Comparison of ENCODE assay signal across 13 cellular contexts in genomic region chr6:81938991-81939773, GRCh38.
DNase-seq lines count a peak whose midpoint lies in the region; ATAC-seq and TF ChIP-seq lines count a peak whose summit lies in the region.
"Had no signal": no experiment of that assay in that cellular context is flagged by ENCODE, and none has a peak within 500 bp of the region (broad histone marks: within the 10 kb centered on the region; RNA-seq: fewer than 3 reads in every experiment).

No MANE protein-coding gene starts in this region.

- H3K9me3 Mint-ChIP-seq in osteocyte (ENCODE audit: unreplicated experiment), result no peaks in the 10 kb centered on the region
- H3K9me3 Mint-ChIP-seq in stimulated activated naive CD8-positive, alpha-beta T cell treated with anti-CD3 and anti-CD28 coated beads, Interleukin-15, amount 100 ng/mL, for 72 hours, result peaks cover 3 to 5% of the 10 kb centered on the region in 2 donors
- H3K9me3 Mint-ChIP-seq: CD4-positive, alpha-beta T cell; T-helper 2 cell treated with Interferon-gamma antibody and Interleukin-4, amounts not matched to agents 5 μg/mL and 100 μg/mL, for 36 hours had no signal

- H3K4me3 Mint-ChIP-seq in osteocyte (ENCODE audit: unreplicated experiment), result no peak overlapping the region
- no peak overlapping the region for H3K4me3 Mint-ChIP-seq in stimulated activated naive CD8-positive, alpha-beta T cell treated with anti-CD3 and anti-CD28 coated beads, Interleukin-15, amount 100 ng/mL, for 72 hours
- H3K4me3 Mint-ChIP-seq: CD4-positive, alpha-beta T cell; T-helper 2 cell treated with Interferon-gamma antibody and Interleukin-4, amounts not matched to agents 5 μg/mL and 100 μg/mL, for 36 hours had no signal

- H3K4me1 ChIP-seq in GM23248 (ENCODE audit: insufficient read depth) (peaks cover 44% of the 10 kb centered on the region), SJSA1 (replicated peaks) (peaks cover 34% of the 10 kb centered on the region), esophagus squamous epithelium (peaks cover 0 to 35% (median 4%) of the 10 kb centered on the region in 3 donors)
- H3K4me1 ChIP-seq: psoas muscle had no signal

- no peaks in the 10 kb centered on the region for H3K79me2 ChIP-seq in GM23248 (ENCODE audit: insufficient read depth)

- no peaks in the 10 kb centered on the region for H3K36me3 ChIP-seq in GM23248 (ENCODE audit: low read depth)
- no peaks in the 10 kb centered on the region for H3K36me3 ChIP-seq in SJSA1
- no peaks in the 10 kb centered on the region for H3K36me3 ChIP-seq in esophagus squamous epithelium

- H3K4me1 Mint-ChIP-seq in osteocyte (ENCODE audit: unreplicated experiment), result peaks cover 38% of the 10 kb centered on the region
- H3K4me1 Mint-ChIP-seq in stimulated activated naive CD8-positive, alpha-beta T cell treated with anti-CD3 and anti-CD28 coated beads, Interleukin-15, amount 100 ng/mL, for 72 hours, result no peaks in the 10 kb centered on the region

- H3K9ac ChIP-seq in GM23248, result peak overlapping the region; percentile 11

- H3K4me2 ChIP-seq in GM23248 (ENCODE audit: unreplicated experiment), result peak overlapping the region; percentile 52

- H3K9me3 ChIP-seq in GM23248 (ENCODE audit: low read depth) (no peaks in the 10 kb centered on the region), SJSA1 (replicated peaks) (no peaks in the 10 kb centered on the region), esophagus squamous epithelium (no peaks in the 10 kb centered on the region)
- H3K9me3 ChIP-seq: psoas muscle had no signal

- peaks cover 2% of the 10 kb centered on the region for H3K36me3 Mint-ChIP-seq in osteocyte (ENCODE audit: unreplicated experiment)

- H4K20me1 ChIP-seq in GM23248 (ENCODE audit: insufficient read depth), result no peaks in the 10 kb centered on the region

- intact Hi-C loops in esophagus squamous epithelium (cut with DNase I), result no loop called here

- H3K27ac ChIP-seq in GM23248, result peak overlapping the region; percentile 77
- peak overlapping the region; percentile 42 for H3K27ac ChIP-seq in SJSA1
- H3K27ac ChIP-seq in esophagus squamous epithelium, result peak overlapping the region; percentile 11 to 80 (median 78)
- H3K27ac ChIP-seq: psoas muscle had no signal

- H3K4me3 ChIP-seq in GM23248 (peak overlapping the region; percentile 29), SJSA1 (no peak overlapping the region), esophagus squamous epithelium (no peak overlapping the region)
- H3K4me3 ChIP-seq: psoas muscle had no signal

- no peak for TF ChIP-seq CTCF in esophagus squamous epithelium (IDR thresholded peaks at IDR 0.05)
- no peak for TF ChIP-seq CTCF in osteocyte (IDR thresholded peaks at IDR 0.05)

- in situ Hi-C loops in GM23248 (cut with MboI), result no loop called here

- H3K9me2 ChIP-seq in GM23248 (ENCODE audit: insufficient read depth), result no peaks in the 10 kb centered on the region

- peak overlapping the region; percentile 48 for H3K27ac Mint-ChIP-seq in osteocyte (ENCODE audit: unreplicated experiment)
- no peak overlapping the region for H3K27ac Mint-ChIP-seq in stimulated activated naive CD8-positive, alpha-beta T cell treated with anti-CD3 and anti-CD28 coated beads, Interleukin-15, amount 100 ng/mL, for 72 hours
- H3K27ac Mint-ChIP-seq: CD4-positive, alpha-beta T cell; T-helper 2 cell treated with Interferon-gamma antibody and Interleukin-4, amounts not matched to agents 5 μg/mL and 100 μg/mL, for 36 hours had no signal

- TF ChIP-seq POLR2A in esophagus squamous epithelium (IDR thresholded peaks at IDR 0.05), result no peak

- H3K27me3 Mint-ChIP-seq in osteocyte (ENCODE audit: unreplicated experiment), result no peaks in the 10 kb centered on the region
- no peaks in the 10 kb centered on the region for H3K27me3 Mint-ChIP-seq in stimulated activated naive CD8-positive, alpha-beta T cell treated with anti-CD3 and anti-CD28 coated beads, Interleukin-15, amount 100 ng/mL, for 72 hours
- H3K27me3 Mint-ChIP-seq: CD4-positive, alpha-beta T cell had no signal

- WGBS in GM23248 (ENCODE audit: low coverage in 1 of 2, low lambda C conversion rate in 2 of 2, missing lambda C conversion rate in 2 of 2), 2 experiments, result 22 to 32% methylated on average over 3 of the region's 3 CpGs
- WGBS in esophagus squamous epithelium, 2 donors, result 27 to 64% methylated on average over 3 of the region's 3 CpGs

- peak; percentile 75 for DNase-seq in GM23248
- peak in 1 of 2 experiments; percentile 16 for DNase-seq in SJSA1 (ENCODE audit: low read depth in 1 of 2, low spot score in 2 of 2)
- DNase-seq in esophagus squamous epithelium (lab: John Stamatoyannopoulos, UW), result no peak
- no peak for DNase-seq in osteocyte (ENCODE audit: extremely low spot score, unreplicated experiment)
- no peak for DNase-seq in NCI-H82 treated with DMSO at 0.1 percent for 48 hours (lab: John Stamatoyannopoulos, UW; ENCODE audit: unreplicated experiment)
- no peak for DNase-seq in activated CD4-positive, alpha-beta T cell treated with anti-CD3 and anti-CD28 coated beads for 48 hours
- no peak for DNase-seq in stimulated activated naive CD8-positive, alpha-beta T cell treated with anti-CD3 and anti-CD28 coated beads, Interleukin-15, amount 100 ng/mL, for 72 hours
- DNase-seq: amygdala; CD4-positive, alpha-beta T cell; left ventricle myocardium superior; psoas muscle had no signal

- no peaks in the 10 kb centered on the region for H3K27me3 ChIP-seq in GM23248 (replicated peaks; ENCODE audit: insufficient read depth)
- H3K27me3 ChIP-seq in SJSA1 (replicated peaks), result no peaks in the 10 kb centered on the region
- H3K27me3 ChIP-seq in esophagus squamous epithelium, result no peaks in the 10 kb centered on the region

- H3F3A ChIP-seq in GM23248 (ENCODE audit: insufficient read depth), result peaks cover 47% of the 10 kb centered on the region

- ATAC-seq in GM18511 (IDR thresholded peaks at IDR 0.05; ENCODE audit: unreplicated experiment), result no peak
- no peak for ATAC-seq in stimulated activated naive CD8-positive, alpha-beta T cell treated with anti-CD3 and anti-CD28 coated beads, Interleukin-15, amount 100 ng/mL, for 72 hours
- ATAC-seq: psoas muscle had no signal

- peak overlapping the region; percentile 8 for H2AFZ ChIP-seq in GM23248
